Comparison of ENCODE assay signal across 29 cellular contexts in genomic region chr3:111333642-111334041, GRCh38.
A peak's percentile ranks its signal among the peaks of the same experiment; 100 is the strongest.
DNase-seq lines count a peak whose midpoint lies in the region; ATAC-seq and TF ChIP-seq lines count a peak whose summit lies in the region.
"Had no signal": no experiment of that assay in that cellular context is flagged by ENCODE, and none has a peak within 500 bp of the region (broad histone marks: within the 10 kb centered on the region; RNA-seq: fewer than 3 reads in every experiment).

No MANE protein-coding gene starts in this region.

- DNase-seq in AG08396 (ENCODE audit: low spot score), result peak; percentile 19
- peak; percentile 55 for DNase-seq in HT1080 (ENCODE audit: low read depth)
- peak; percentile 24 for DNase-seq in adipocyte (ENCODE audit: low read depth)
- DNase-seq in glutamatergic neuron, result no peak
- DNase-seq in GM10248 (ENCODE audit: extremely low spot score), result no peak
- DNase-seq in G401 (ENCODE audit: low spot score), result no peak
- no peak for DNase-seq in CD4-positive, alpha-beta memory T cell
- DNase-seq: activated CD4-positive, alpha-beta T cell treated with anti-CD3 and anti-CD28 coated beads, Interleukin-2, amount 10 ng/mL, durations not matched to agents 7 days and 5 days; activated naive CD8-positive, alpha-beta T cell treated with anti-CD3 and anti-CD28 coated beads, Interleukin-2, amount 10 ng/mL, durations not matched to agents 7 days and 5 days; C1 segment of cervical spinal cord; Calu3; cortex of kidney; H9; heart left ventricle; midbrain; NCI-H1105; NCI-H2029 treated with DMSO at 0.1 percent for 48 hours; NCI-H82; OCI-M1; posterior cingulate gyrus; right lobe of liver; T-helper 2 cell; WERI-Rb-1 had no signal

- TF ChIP-seq CTCF in glutamatergic neuron (IDR thresholded peaks at IDR 0.05; ENCODE audit: partially characterized antibody, unreplicated experiment) (no peak), GM10248 (IDR thresholded peaks at IDR 0.05; ENCODE audit: control extremely low read depth, extremely low read depth, low read depth, missing control alignments) (no peak)

- H3K9ac ChIP-seq in adipocyte (ENCODE audit: low read length), result no peak overlapping the region

- H3K4me3 Mint-ChIP-seq in glutamatergic neuron (ENCODE audit: unreplicated experiment), result no peak overlapping the region
- no peak overlapping the region for H3K4me3 Mint-ChIP-seq in CD4-positive, alpha-beta memory T cell
- H3K4me3 Mint-ChIP-seq: activated CD4-positive, alpha-beta T cell treated with anti-CD3 and anti-CD28 coated beads, Interleukin-2, amount 10 ng/mL, durations not matched to agents 7 days and 5 days; activated naive CD8-positive, alpha-beta T cell treated with anti-CD3 and anti-CD28 coated beads, Interleukin-2, amount 10 ng/mL, durations not matched to agents 7 days and 5 days; activated T-helper 17 cell treated with anti-CD3 and anti-CD28 coated beads, Interleukin-2, amount 50 U/mL, for 72 hours; H9; neural crest cell had no signal

- CTCF ChIA-PET in GM10248 (lab: Yijun Ruan, JAX), result no interaction called here
- CTCF ChIA-PET in CD4-positive, alpha-beta memory T cell (lab: Charles Lee; ENCODE audit: partially characterized antibody), result no interaction called here

- peaks cover 20% of the 10 kb centered on the region for H3K4me1 ChIP-seq in adipocyte (ENCODE audit: control insufficient read depth, insufficient read depth, low read length)
- no peaks in the 10 kb centered on the region for H3K4me1 ChIP-seq in CD4-positive, alpha-beta memory T cell (ENCODE audit: insufficient read depth, low read length)
- H3K4me1 ChIP-seq: A549, heart left ventricle, right lobe of liver, SJSA1 had no signal

- H3K36me3 Mint-ChIP-seq in glutamatergic neuron (ENCODE audit: unreplicated experiment), result no peaks in the 10 kb centered on the region
- H3K36me3 Mint-ChIP-seq in CD4-positive, alpha-beta memory T cell, result no peaks in the 10 kb centered on the region

- peaks cover 32% of the 10 kb centered on the region for H3K4me1 Mint-ChIP-seq in glutamatergic neuron (ENCODE audit: low read depth, unreplicated experiment)
- H3K4me1 Mint-ChIP-seq in CD4-positive, alpha-beta memory T cell, result peaks cover 2 to 10% (median 4%) of the 10 kb centered on the region in 4 donors

- intact Hi-C loops in CD4-positive, alpha-beta memory T cell (cut with micrococcal nuclease), result loop anchor here (10.0 kb wide), 1 partner anchor 1019 kb away; no protein-coding TSS in a partner anchor

- no peak overlapping the region for H3K27ac ChIP-seq in CD4-positive, alpha-beta memory T cell (ENCODE audit: low read depth, low read length)
- H3K27ac ChIP-seq: A549, heart left ventricle, right lobe of liver, SJSA1, WERI-Rb-1 had no signal

- H3K4me3 ChIP-seq in adipocyte (ENCODE audit: low read length), result no peak overlapping the region
- no peak overlapping the region for H3K4me3 ChIP-seq in CD4-positive, alpha-beta memory T cell (ENCODE audit: low read length in 2 of 2)
- H3K4me3 ChIP-seq: A549, heart left ventricle, right lobe of liver, SJSA1 had no signal

- no peak for ATAC-seq in HG03342 (IDR thresholded peaks at IDR 0.05; ENCODE audit: unreplicated experiment)
- ATAC-seq: A549; activated T-helper 17 cell treated with anti-CD3 and anti-CD28 coated beads, Interleukin-2, amount 50 U/mL, for 72 hours; heart left ventricle; left lobe of liver; right lobe of liver had no signal

- POLR2A ChIA-PET in GM10248 (lab: Yijun Ruan, JAX), result no interaction called here
- POLR2A ChIA-PET in CD4-positive, alpha-beta memory T cell (lab: Charles Lee; ENCODE audit: partially characterized antibody), result interaction anchor here (0.5 to 0.6 kb wide), 2 partner anchors 9 to 43 kb away, joined by 4 read pairs; no protein-coding TSS in a partner anchor

- no peaks in the 10 kb centered on the region for H3K36me3 ChIP-seq in adipocyte (ENCODE audit: control insufficient read depth, insufficient read depth, low read length, severe bottlenecking)
- no peaks in the 10 kb centered on the region for H3K36me3 ChIP-seq in CD4-positive, alpha-beta memory T cell (ENCODE audit: insufficient read depth, low read length)
- H3K36me3 ChIP-seq: heart left ventricle, right lobe of liver, SJSA1, WERI-Rb-1 had no signal

- in situ Hi-C loops in G401 (cut with HindIII; ENCODE audit: low sequenced_read_pairs), result no loop called here

- H3K9me3 Mint-ChIP-seq in glutamatergic neuron (ENCODE audit: unreplicated experiment), result peaks cover 1% of the 10 kb centered on the region
- H3K9me3 Mint-ChIP-seq in CD4-positive, alpha-beta memory T cell, result peaks cover 0 to 2% (median 0%) of the 10 kb centered on the region in 8 donors
- H3K9me3 Mint-ChIP-seq: activated T-helper 17 cell treated with anti-CD3 and anti-CD28 coated beads, Interleukin-2, amount 50 U/mL, for 72 hours had no signal

- no peaks in the 10 kb centered on the region for H3K9me3 ChIP-seq in adipocyte (ENCODE audit: control insufficient read depth, low read length)
- no peaks in the 10 kb centered on the region for H3K9me3 ChIP-seq in CD4-positive, alpha-beta memory T cell (ENCODE audit: control insufficient read depth in 1 of 2, low read length in 2 of 2)
- H3K9me3 ChIP-seq: A549, heart left ventricle, right lobe of liver, SJSA1 had no signal

- H3K27me3 Mint-ChIP-seq in glutamatergic neuron (ENCODE audit: unreplicated experiment), result peaks cover 3% of the 10 kb centered on the region
- H3K27me3 Mint-ChIP-seq in CD4-positive, alpha-beta memory T cell, result no peaks in the 10 kb centered on the region
- H3K27me3 Mint-ChIP-seq: activated CD4-positive, alpha-beta T cell treated with anti-CD3 and anti-CD28 coated beads, Interleukin-2, amount 10 ng/mL, durations not matched to agents 7 days and 5 days; activated naive CD8-positive, alpha-beta T cell treated with anti-CD3 and anti-CD28 coated beads, Interleukin-2, amount 10 ng/mL, durations not matched to agents 7 days and 5 days; activated T-helper 17 cell treated with anti-CD3 and anti-CD28 coated beads, Interleukin-2, amount 50 U/mL, for 72 hours had no signal

- no peaks in the 10 kb centered on the region for H3K27me3 ChIP-seq in adipocyte (replicated peaks; ENCODE audit: control insufficient read depth, insufficient read depth, low read length)
- H3K27me3 ChIP-seq in CD4-positive, alpha-beta memory T cell (ENCODE audit: insufficient read depth, low read length), result no peaks in the 10 kb centered on the region
- H3K27me3 ChIP-seq: heart left ventricle, right lobe of liver, SJSA1 had no signal

- peak overlapping the region; percentile 40 for H3K27ac Mint-ChIP-seq in glutamatergic neuron (ENCODE audit: unreplicated experiment)
- no peak overlapping the region for H3K27ac Mint-ChIP-seq in CD4-positive, alpha-beta memory T cell
- H3K27ac Mint-ChIP-seq: activated CD4-positive, alpha-beta T cell treated with anti-CD3 and anti-CD28 coated beads, Interleukin-2, amount 10 ng/mL, durations not matched to agents 7 days and 5 days; activated naive CD8-positive, alpha-beta T cell treated with anti-CD3 and anti-CD28 coated beads, Interleukin-2, amount 10 ng/mL, durations not matched to agents 7 days and 5 days; activated T-helper 17 cell treated with anti-CD3 and anti-CD28 coated beads, Interleukin-2, amount 50 U/mL, for 72 hours had no signal

Comparison
In these comparisons a context has a peak if more than half of its experiments do, and no peak if none do; other contexts are left out.
1. DNase-seq: peak in AG08396 (single experiment), HT1080 (single experiment) and adipocyte (single experiment); none in glutamatergic neuron (single experiment), GM10248 (single experiment), G401 (single experiment) and CD4-positive, alpha-beta memory T cell (0 of 5).